Comparison of ENCODE assay signal across 2 cellular contexts in genomic region chr6:14713008-14713452, GRCh38.
TF ChIP-seq lines count a peak whose summit lies in the region.

No MANE protein-coding gene starts in this region.

TF ChIP-seq in IMR-90, 13 proteins besides CTCF, POLR2A, EP300 and RAD21:
- TF ChIP-seq MAFK (IDR thresholded peaks at IDR 0.05; ENCODE audit: low read depth, low read length) (peak; percentile 20; the same call in 1 of the 2 replicates), CHD1 (IDR thresholded peaks at IDR 0.05; ENCODE audit: low read depth, low read length) (peak; percentile 79; the same call in 1 of the 2 replicates), BHLHE40 (IDR thresholded peaks at IDR 0.05; ENCODE audit: low read depth, low read length) (peak; percentile 85), NFE2L2 (IDR thresholded peaks at IDR 0.05; ENCODE audit: low read depth, low read length) (no peak; the same call in 1 of the 2 replicates), RFX5 (IDR thresholded peaks at IDR 0.05; ENCODE audit: low read depth, low read length) (no peak), MAZ (IDR thresholded peaks at IDR 0.05; ENCODE audit: borderline replicate concordance, low read depth, low read length) (peak; percentile 75; the same call in 1 of the 2 replicates), FOS (IDR thresholded peaks at IDR 0.05; ENCODE audit: low read depth, low read length) (peak; percentile 93), CEBPB (IDR thresholded peaks at IDR 0.05; ENCODE audit: low read depth, low read length) (peak; percentile 70), SMC3 (IDR thresholded peaks at IDR 0.05; ENCODE audit: low read depth, low read length) (0 out of 2 replicates have a peak, but pooled peaks have one; percentile 3), MXI1 (IDR thresholded peaks at IDR 0.05; ENCODE audit: borderline replicate concordance, low read depth, low read length) (no peak), USF2 (IDR thresholded peaks at IDR 0.05; ENCODE audit: low read depth, low read length) (0 out of 2 replicates have a peak, but pooled peaks have one; percentile 3), RCOR1 (IDR thresholded peaks at IDR 0.05; ENCODE audit: insufficient replicate concordance, low read length) (peak; percentile 51)
TF ChIP-seq in IMR-90: peak in this region for 9.

TF ChIP-seq in GM23338, 12 proteins besides CTCF, POLR2A, EP300 and RAD21:
- TF ChIP-seq STAT1 (IDR thresholded peaks at IDR 0.05; ENCODE audit: unreplicated experiment) (no peak), CREB1 (CRISPR knock-in tag; IDR thresholded peaks at IDR 0.05; ENCODE audit: low read depth) (no peak), ZNF114 (CRISPR knock-in tag; IDR thresholded peaks at IDR 0.05) (no peak), NANOG (IDR thresholded peaks at IDR 0.05; ENCODE audit: borderline replicate concordance) (no peak), ETS1 (IDR thresholded peaks at IDR 0.05) (no peak), ZNF331 (CRISPR knock-in tag; IDR thresholded peaks at IDR 0.05; ENCODE audit: low read depth) (no peak), EZH2phosphoT487 (IDR thresholded peaks at IDR 0.05; ENCODE audit: unreplicated experiment) (no peak), EZH2 (IDR thresholded peaks at IDR 0.05; ENCODE audit: low read depth, unreplicated experiment) (no peak)
- TF ChIP-seq, protein P1, sequence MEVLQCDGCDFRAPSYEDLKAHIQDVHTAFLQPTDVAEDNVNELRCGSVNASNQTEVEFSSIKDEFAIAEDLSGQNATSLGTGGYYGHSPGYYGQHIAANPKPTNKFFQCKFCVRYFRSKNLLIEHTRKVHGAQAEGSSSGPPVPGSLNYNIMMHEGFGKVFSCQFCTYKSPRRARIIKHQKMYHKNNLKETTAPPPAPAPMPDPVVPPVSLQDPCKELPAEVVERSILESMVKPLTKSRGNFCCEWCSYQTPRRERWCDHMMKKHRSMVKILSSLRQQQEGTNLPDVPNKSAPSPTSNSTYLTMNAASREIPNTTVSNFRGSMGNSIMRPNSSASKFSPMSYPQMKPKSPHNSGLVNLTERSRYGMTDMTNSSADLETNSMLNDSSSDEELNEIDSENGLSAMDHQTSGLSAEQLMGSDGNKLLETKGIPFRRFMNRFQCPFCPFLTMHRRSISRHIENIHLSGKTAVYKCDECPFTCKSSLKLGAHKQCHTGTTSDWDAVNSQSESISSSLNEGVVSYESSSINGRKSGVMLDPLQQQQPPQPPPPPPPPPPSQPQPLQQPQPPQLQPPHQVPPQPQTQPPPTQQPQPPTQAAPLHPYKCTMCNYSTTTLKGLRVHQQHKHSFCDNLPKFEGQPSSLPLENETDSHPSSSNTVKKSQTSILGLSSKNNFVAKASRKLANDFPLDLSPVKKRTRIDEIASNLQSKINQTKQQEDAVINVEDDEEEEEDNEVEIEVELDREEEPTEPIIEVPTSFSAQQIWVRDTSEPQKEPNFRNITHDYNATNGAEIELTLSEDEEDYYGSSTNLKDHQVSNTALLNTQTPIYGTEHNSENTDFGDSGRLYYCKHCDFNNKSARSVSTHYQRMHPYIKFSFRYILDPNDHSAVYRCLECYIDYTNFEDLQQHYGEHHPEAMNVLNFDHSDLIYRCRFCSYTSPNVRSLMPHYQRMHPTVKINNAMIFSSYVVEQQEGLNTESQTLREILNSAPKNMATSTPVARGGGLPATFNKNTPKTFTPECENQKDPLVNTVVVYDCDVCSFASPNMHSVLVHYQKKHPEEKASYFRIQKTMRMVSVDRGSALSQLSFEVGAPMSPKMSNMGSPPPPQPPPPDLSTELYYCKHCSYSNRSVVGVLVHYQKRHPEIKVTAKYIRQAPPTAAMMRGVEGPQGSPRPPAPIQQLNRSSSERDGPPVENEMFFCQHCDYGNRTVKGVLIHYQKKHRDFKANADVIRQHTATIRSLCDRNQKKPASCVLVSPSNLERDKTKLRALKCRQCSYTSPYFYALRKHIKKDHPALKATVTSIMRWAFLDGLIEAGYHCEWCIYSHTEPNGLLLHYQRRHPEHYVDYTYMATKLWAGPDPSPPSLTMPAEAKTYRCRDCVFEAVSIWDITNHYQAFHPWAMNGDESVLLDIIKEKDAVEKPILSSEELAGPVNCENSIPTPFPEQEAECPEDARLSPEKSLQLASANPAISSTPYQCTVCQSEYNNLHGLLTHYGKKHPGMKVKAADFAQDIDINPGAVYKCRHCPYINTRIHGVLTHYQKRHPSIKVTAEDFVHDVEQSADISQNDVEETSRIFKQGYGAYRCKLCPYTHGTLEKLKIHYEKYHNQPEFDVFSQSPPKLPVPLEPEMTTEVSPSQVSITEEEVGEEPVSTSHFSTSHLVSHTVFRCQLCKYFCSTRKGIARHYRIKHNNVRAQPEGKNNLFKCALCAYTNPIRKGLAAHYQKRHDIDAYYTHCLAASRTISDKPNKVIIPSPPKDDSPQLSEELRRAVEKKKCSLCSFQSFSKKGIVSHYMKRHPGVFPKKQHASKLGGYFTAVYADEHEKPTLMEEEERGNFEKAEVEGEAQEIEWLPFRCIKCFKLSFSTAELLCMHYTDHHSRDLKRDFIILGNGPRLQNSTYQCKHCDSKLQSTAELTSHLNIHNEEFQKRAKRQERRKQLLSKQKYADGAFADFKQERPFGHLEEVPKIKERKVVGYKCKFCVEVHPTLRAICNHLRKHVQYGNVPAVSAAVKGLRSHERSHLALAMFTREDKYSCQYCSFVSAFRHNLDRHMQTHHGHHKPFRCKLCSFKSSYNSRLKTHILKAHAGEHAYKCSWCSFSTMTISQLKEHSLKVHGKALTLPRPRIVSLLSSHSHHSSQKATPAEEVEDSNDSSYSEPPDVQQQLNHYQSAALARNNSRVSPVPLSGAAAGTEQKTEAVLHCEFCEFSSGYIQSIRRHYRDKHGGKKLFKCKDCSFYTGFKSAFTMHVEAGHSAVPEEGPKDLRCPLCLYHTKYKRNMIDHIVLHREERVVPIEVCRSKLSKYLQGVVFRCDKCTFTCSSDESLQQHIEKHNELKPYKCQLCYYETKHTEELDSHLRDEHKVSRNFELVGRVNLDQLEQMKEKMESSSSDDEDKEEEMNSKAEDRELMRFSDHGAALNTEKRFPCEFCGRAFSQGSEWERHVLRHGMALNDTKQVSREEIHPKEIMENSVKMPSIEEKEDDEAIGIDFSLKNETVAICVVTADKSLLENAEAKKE (CRISPR knock-in tag; IDR thresholded peaks at IDR 0.05): no peak
- TF ChIP-seq, protein P2, sequence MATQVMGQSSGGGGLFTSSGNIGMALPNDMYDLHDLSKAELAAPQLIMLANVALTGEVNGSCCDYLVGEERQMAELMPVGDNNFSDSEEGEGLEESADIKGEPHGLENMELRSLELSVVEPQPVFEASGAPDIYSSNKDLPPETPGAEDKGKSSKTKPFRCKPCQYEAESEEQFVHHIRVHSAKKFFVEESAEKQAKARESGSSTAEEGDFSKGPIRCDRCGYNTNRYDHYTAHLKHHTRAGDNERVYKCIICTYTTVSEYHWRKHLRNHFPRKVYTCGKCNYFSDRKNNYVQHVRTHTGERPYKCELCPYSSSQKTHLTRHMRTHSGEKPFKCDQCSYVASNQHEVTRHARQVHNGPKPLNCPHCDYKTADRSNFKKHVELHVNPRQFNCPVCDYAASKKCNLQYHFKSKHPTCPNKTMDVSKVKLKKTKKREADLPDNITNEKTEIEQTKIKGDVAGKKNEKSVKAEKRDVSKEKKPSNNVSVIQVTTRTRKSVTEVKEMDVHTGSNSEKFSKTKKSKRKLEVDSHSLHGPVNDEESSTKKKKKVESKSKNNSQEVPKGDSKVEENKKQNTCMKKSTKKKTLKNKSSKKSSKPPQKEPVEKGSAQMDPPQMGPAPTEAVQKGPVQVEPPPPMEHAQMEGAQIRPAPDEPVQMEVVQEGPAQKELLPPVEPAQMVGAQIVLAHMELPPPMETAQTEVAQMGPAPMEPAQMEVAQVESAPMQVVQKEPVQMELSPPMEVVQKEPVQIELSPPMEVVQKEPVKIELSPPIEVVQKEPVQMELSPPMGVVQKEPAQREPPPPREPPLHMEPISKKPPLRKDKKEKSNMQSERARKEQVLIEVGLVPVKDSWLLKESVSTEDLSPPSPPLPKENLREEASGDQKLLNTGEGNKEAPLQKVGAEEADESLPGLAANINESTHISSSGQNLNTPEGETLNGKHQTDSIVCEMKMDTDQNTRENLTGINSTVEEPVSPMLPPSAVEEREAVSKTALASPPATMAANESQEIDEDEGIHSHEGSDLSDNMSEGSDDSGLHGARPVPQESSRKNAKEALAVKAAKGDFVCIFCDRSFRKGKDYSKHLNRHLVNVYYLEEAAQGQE (IDR thresholded peaks at IDR 0.05; ENCODE audit: unreplicated experiment): no peak
